19 cellular contexts compared by ENCODE assay signal in genomic region chr9:131319486-131319885, GRCh38. TPM values are rescaled to one million over a fixed set of nuclear protein-coding genes. Genes with fewer than 3 reads are reported as not detected.
A peak's percentile ranks its signal among the peaks of the same experiment; 100 is the strongest.
DNase-seq lines count a peak whose midpoint lies in the region; ATAC-seq and TF ChIP-seq lines count a peak whose summit lies in the region.
"Had no signal": no experiment of that assay in that cellular context is flagged by ENCODE, and none has a peak within 500 bp of the region (broad histone marks: within the 10 kb centered on the region; RNA-seq: fewer than 3 reads in every experiment).

No MANE protein-coding gene starts in this region.

- intact Hi-C loops in lower lobe of right lung (cut with DNase I) (no loop called here), MCF 10A (cut with micrococcal nuclease) (no loop called here)

- H3K27me3 ChIP-seq in lower lobe of right lung (ENCODE audit: low read depth) (no peaks in the 10 kb centered on the region), tibial nerve (no peaks in the 10 kb centered on the region)
- H3K27me3 ChIP-seq: SJSA1 had no signal

- H3K27ac ChIP-seq in lower lobe of right lung (no peak overlapping the region), tibial nerve (peak overlapping the region in 1 of 4 donors; percentile 52)
- H3K27ac ChIP-seq: KMS-11, SJSA1 had no signal

- ATAC-seq in lower lobe of right lung (no peak), GM19455 (IDR thresholded peaks at IDR 0.05; ENCODE audit: unreplicated experiment) (no peak), HG03039 (IDR thresholded peaks at IDR 0.05; ENCODE audit: unreplicated experiment) (no peak)

- no peaks in the 10 kb centered on the region for H3K36me3 ChIP-seq in lower lobe of right lung
- no peaks in the 10 kb centered on the region for H3K36me3 ChIP-seq in tibial nerve
- H3K36me3 ChIP-seq: SJSA1 had no signal

- H3K4me3 Mint-ChIP-seq in glutamatergic neuron (ENCODE audit: unreplicated experiment): no peak overlapping the region
- H3K4me3 Mint-ChIP-seq in MCF 10A (ENCODE audit: unreplicated experiment): no peak overlapping the region
- H3K4me3 Mint-ChIP-seq: H9 had no signal

- TF ChIP-seq EP300 in tibial nerve (IDR thresholded peaks at IDR 0.05): no peak

- WGBS in tibial nerve, 2 donors: 60 to 68% methylated on average over 11 of the region's 12 CpGs

- CTCF ChIA-PET in MCF 10A (lab: Yijun Ruan, JAX): interaction anchor here (0.8 kb wide), 2 partner anchors 17 to 273 kb away, joined by 3 read pairs; no protein-coding TSS in a partner anchor

- no TSS peak for BruUV-seq in MCF 10A (replicated peaks; lab: Mats Ljungman, UMichigan)

- peaks cover 12% of the 10 kb centered on the region for H3K27me3 Mint-ChIP-seq in glutamatergic neuron (ENCODE audit: unreplicated experiment)
- no peaks in the 10 kb centered on the region for H3K27me3 Mint-ChIP-seq in MCF 10A (ENCODE audit: insufficient read depth, unreplicated experiment)

- no peaks in the 10 kb centered on the region for H3K4me1 ChIP-seq in lower lobe of right lung
- no peaks in the 10 kb centered on the region for H3K4me1 ChIP-seq in tibial nerve
- H3K4me1 ChIP-seq: SJSA1 had no signal

- peaks cover 17% of the 10 kb centered on the region for H3K9me3 Mint-ChIP-seq in glutamatergic neuron (ENCODE audit: unreplicated experiment)
- no peaks in the 10 kb centered on the region for H3K9me3 Mint-ChIP-seq in MCF 10A (ENCODE audit: unreplicated experiment)
- H3K9me3 Mint-ChIP-seq: H9 had no signal

- TF ChIP-seq POLR2A in tibial nerve (IDR thresholded peaks at IDR 0.05): no peak

- POLR2A ChIA-PET in MCF 10A (lab: Yijun Ruan, JAX): no interaction called here

- H3K9me3 ChIP-seq in lower lobe of right lung (no peaks in the 10 kb centered on the region), tibial nerve (no peaks in the 10 kb centered on the region)
- H3K9me3 ChIP-seq: SJSA1 had no signal

- H3K4me1 Mint-ChIP-seq in glutamatergic neuron (ENCODE audit: low read depth, unreplicated experiment) (peaks cover 5% of the 10 kb centered on the region), MCF 10A (ENCODE audit: insufficient read depth, unreplicated experiment) (no peaks in the 10 kb centered on the region)

- peak overlapping the region; percentile 95 for H3K27ac Mint-ChIP-seq in glutamatergic neuron (ENCODE audit: unreplicated experiment)
- no peak overlapping the region for H3K27ac Mint-ChIP-seq in MCF 10A (ENCODE audit: low read depth, unreplicated experiment)
- H3K27ac Mint-ChIP-seq: H9 had no signal

- H3K4me3 ChIP-seq in lower lobe of right lung (no peak overlapping the region), tibial nerve (no peak overlapping the region)
- H3K4me3 ChIP-seq: SJSA1 had no signal

- TF ChIP-seq CTCF in glutamatergic neuron (IDR thresholded peaks at IDR 0.05; ENCODE audit: partially characterized antibody, unreplicated experiment) (no peak), lower lobe of right lung (IDR thresholded peaks at IDR 0.05) (no peak), tibial nerve (IDR thresholded peaks at IDR 0.05) (no peak), MCF 10A (IDR thresholded peaks at IDR 0.05; ENCODE audit: unreplicated experiment) (no peak)

- DNase-seq in NCI-H82 (lab: John Stamatoyannopoulos, UW) (peak; percentile 71), glutamatergic neuron (peak; percentile 55), lower lobe of right lung (peak; percentile 33), tibial nerve (ENCODE audit: low spot score in 2 of 2) (peak; percentile 37 to 52), MCF 10A (ENCODE audit: unreplicated experiment) (no peak)
- DNase-seq: ACHN, AML-193, COR-L47, DMS53, H9, NCI-H1048, NCI-H1436 treated with DMSO at 0.1 percent for 48 hours, NCI-H2081, NCI-H526, RPMI8226 had no signal

- H3K36me3 Mint-ChIP-seq in glutamatergic neuron (ENCODE audit: unreplicated experiment) (no peaks in the 10 kb centered on the region), MCF 10A (ENCODE audit: insufficient read depth, unreplicated experiment) (peaks cover 6% of the 10 kb centered on the region)

RNA-seq across cellular contexts. Expression of gene PLPP7, which starts 30.0 kb away (rescaled TPM):
- total RNA-seq in glutamatergic neuron (ENCODE audit: unreplicated experiment) (17.3 TPM), lower lobe of right lung (1.7 TPM), tibial nerve (10 to 100 TPM; 14.4 to 24.6 (median 21.5) TPM), MCF 10A (2022) (not detected in 2 replicates)

RNA-seq across cellular contexts. Expression of gene FAM78A, which starts 43.2 kb away (rescaled TPM):
- 14.9 TPM for total RNA-seq in glutamatergic neuron (ENCODE audit: unreplicated experiment)
- 18.3 TPM for total RNA-seq in lower lobe of right lung
- total RNA-seq in tibial nerve: 1 to 10 TPM; 2.5 to 4.8 (median 4.2) TPM
- total RNA-seq in MCF 10A (2022): 0.40 and 0.54 TPM in 2 replicates
